ENCODE assay signal across 34 cellular contexts in the genomic region with DNA sequence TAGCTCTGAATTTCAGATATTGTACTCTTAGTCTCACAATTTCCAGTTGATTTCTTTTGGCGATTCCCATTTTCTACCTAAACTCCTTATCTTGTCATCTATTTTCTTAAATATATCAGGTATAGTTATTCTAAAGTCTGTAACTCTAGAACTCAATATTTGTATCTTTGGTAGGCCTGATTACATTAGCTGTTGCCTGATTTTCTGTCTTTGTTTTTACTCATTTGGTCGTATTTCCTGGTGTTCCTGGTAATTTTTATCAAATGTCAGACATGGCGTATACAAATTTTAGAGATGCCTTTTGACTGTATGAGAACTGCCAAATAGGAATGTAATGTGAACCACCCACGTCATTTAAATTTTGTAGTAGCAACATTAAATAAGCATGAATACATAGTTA.
DNase-seq lines count a peak whose midpoint lies in the region; ATAC-seq, FAIRE-seq and TF ChIP-seq lines count a peak whose summit lies in the region.
"Had no signal": no experiment of that assay in that cellular context is flagged by ENCODE, and none has a peak within 500 bp of the region (broad histone marks: within the 10 kb centered on the region; RNA-seq: fewer than 3 reads in every experiment).

No MANE protein-coding gene starts in this region.

- no peaks in the 10 kb centered on the region; a peak in 1 of 3 replicates for H3K36me3 ChIP-seq in HEK293 (ENCODE audit: control insufficient read depth in 2 of 2, insufficient read depth in 1 of 2, low read length in 2 of 2)
- no peaks in the 10 kb centered on the region for H3K36me3 ChIP-seq in K562 (ENCODE audit: control insufficient read depth, insufficient read depth, low read length)
- H3K36me3 ChIP-seq: BE2C; BLaER1; BLaER1 treated with 17β-estradiol and CSF1 and Interleukin-3, amounts not matched to agents 10 nM and 100 nM had no signal

- WGBS in A549 (ENCODE audit: missing lambda C conversion rate): 14% methylated on average over 4 of the region's 4 CpGs
- 0% methylated on average over 4 of the region's 4 CpGs for WGBS in K562 (ENCODE audit: insufficient coverage, low coverage, missing lambda C conversion rate)

- TF ChIP-seq POLR2A in A549 (IDR thresholded peaks at IDR 0.05; ENCODE audit: low read length): no peak
- TF ChIP-seq POLR2A in K562 (conservative IDR thresholded peaks at IDR 0.05): no peak

- in situ Hi-C loops in K562 (cut with MboI): no loop called here

- H3K9me3 Mint-ChIP-seq in mesothelial cell of epicardium: peaks cover 19% of the 10 kb centered on the region
- H3K9me3 Mint-ChIP-seq: CD4-positive, alpha-beta T cell had no signal

- CTCF ChIA-PET in A549 (lab: Yijun Ruan, JAX): interaction anchor here (0.6 to 2.9 kb wide), 4 partner anchors 9 to 877 kb away, joined by 3 to 10 read pairs (median 3); no protein-coding TSS in a partner anchor
- CTCF ChIA-PET in HEK293 (lab: Yijun Ruan, JAX): interaction anchor here (1.0 to 1.9 kb wide), 2 partner anchors 11 to 28 kb away, joined by 3 to 7 read pairs; no protein-coding TSS in a partner anchor
- CTCF ChIA-PET in K562 (lab: Yijun Ruan, JAX; ENCODE audit: low intra/inter-chr PET ratio): no interaction called here

- H4K20me1 ChIP-seq in K562 (replicated peaks; ENCODE audit: control insufficient read depth, insufficient read depth, low read length): no peaks in the 10 kb centered on the region
- H4K20me1 ChIP-seq: BLaER1; BLaER1 treated with 17β-estradiol and CSF1 and Interleukin-3, amounts not matched to agents 10 nM and 100 nM had no signal

- no peak overlapping the region for H3K27ac ChIP-seq in A549
- no peak overlapping the region for H3K27ac ChIP-seq in HEK293 (ENCODE audit: extremely low read depth, low read depth, low read length)
- H3K27ac ChIP-seq in K562 (ENCODE audit: extremely low read depth, low read depth, low read length): no peak overlapping the region
- H3K27ac ChIP-seq: 22Rv1; BLaER1; BLaER1 treated with 17β-estradiol and CSF1 and Interleukin-3, amounts not matched to agents 10 nM and 100 nM; C4-2B had no signal

- H3K27ac Mint-ChIP-seq in mesothelial cell of epicardium: no peak overlapping the region
- H3K27ac Mint-ChIP-seq: B cell; CD14-positive monocyte; CD4-positive, alpha-beta memory T cell; CD4-positive, alpha-beta T cell; CD4-positive, CD25-positive, alpha-beta regulatory T cell; CD8-positive, alpha-beta memory T cell; CD8-positive, alpha-beta T cell had no signal

- no peaks in the 10 kb centered on the region for H3K4me1 Mint-ChIP-seq in mesothelial cell of epicardium
- H3K4me1 Mint-ChIP-seq: B cell; CD14-positive monocyte; CD4-positive, alpha-beta memory T cell; CD4-positive, CD25-positive, alpha-beta regulatory T cell; CD8-positive, alpha-beta memory T cell had no signal

- no peak overlapping the region for H3K4me3 ChIP-seq in A549
- H3K4me3 ChIP-seq in HEK293 (ENCODE audit: low read depth, low read length): no peak overlapping the region
- H3K4me3 ChIP-seq in K562: no peak overlapping the region
- H3K4me3 ChIP-seq: BLaER1; BLaER1 treated with 17β-estradiol and CSF1 and Interleukin-3, amounts not matched to agents 10 nM and 100 nM had no signal

- H3K9ac ChIP-seq in K562 (ENCODE audit: insufficient read depth in 1 of 2, low read depth in 2 of 2, low read length in 2 of 2): no peak overlapping the region
- H3K9ac ChIP-seq: BLaER1; BLaER1 treated with 17β-estradiol and CSF1 and Interleukin-3, amounts not matched to agents 10 nM and 100 nM had no signal

- H3K4me1 ChIP-seq in A549 (no peaks in the 10 kb centered on the region), HEK293 (ENCODE audit: control insufficient read depth, insufficient read depth, low read length) (no peaks in the 10 kb centered on the region), K562 (replicated peaks in 1 of 2; ENCODE audit: control insufficient read depth in 2 of 2, insufficient read depth in 2 of 2, low read length in 2 of 2) (no peaks in the 10 kb centered on the region)
- H3K4me1 ChIP-seq: BE2C; BLaER1; BLaER1 treated with 17β-estradiol and CSF1 and Interleukin-3, amounts not matched to agents 10 nM and 100 nM; Caco-2 had no signal

- H3K9me3 ChIP-seq in A549 (peaks cover 20% of the 10 kb centered on the region), HEK293 (ENCODE audit: control insufficient read depth, insufficient read depth, low read depth, low read length) (peaks cover 4% of the 10 kb centered on the region), K562 (replicated peaks; ENCODE audit: control insufficient read depth, insufficient read depth, low read depth, low read length) (no peaks in the 10 kb centered on the region)
- H3K9me3 ChIP-seq: BE2C, Caco-2 had no signal

- no peak for TF ChIP-seq EP300 in A549 (IDR thresholded peaks at IDR 0.05)
- TF ChIP-seq EP300 in K562 (IDR thresholded peaks at IDR 0.05; ENCODE audit: low read length): no peak

- BruUV-seq in K562 (replicated peaks; lab: Mats Ljungman, UMichigan): no TSS peak

- intact Hi-C loops in K562 (cut with micrococcal nuclease): no loop called here

- H3K27me3 Mint-ChIP-seq in mesothelial cell of epicardium (ENCODE audit: low read depth): peaks cover 28% of the 10 kb centered on the region
- H3K27me3 Mint-ChIP-seq: B cell; CD4-positive, alpha-beta T cell; CD4-positive, CD25-positive, alpha-beta regulatory T cell had no signal

- H3K27me3 ChIP-seq in K562 (ENCODE audit: control insufficient read depth in 2 of 2, insufficient read depth in 2 of 2, low read length in 2 of 2): peaks cover 0 to 4% of the 10 kb centered on the region in 2 experiments; a peak in 1 of 5 replicates
- H3K27me3 ChIP-seq: BE2C; BLaER1; BLaER1 treated with 17β-estradiol and CSF1 and Interleukin-3, amounts not matched to agents 10 nM and 100 nM had no signal

- POLR2A ChIA-PET in A549 (lab: Yijun Ruan, JAX): no interaction called here
- POLR2A ChIA-PET in HEK293 (lab: Yijun Ruan, JAX): no interaction called here
- POLR2A ChIA-PET in K562 (lab: Yijun Ruan, JAX): no interaction called here

- no peaks in the 10 kb centered on the region for H3K79me2 ChIP-seq in K562 (ENCODE audit: control insufficient read depth, insufficient read depth, low read length)

- TF ChIP-seq CTCF in A549 (IDR thresholded peaks at IDR 0.05): no peak
- no peak for TF ChIP-seq CTCF in HEK293 (tag by site-specific recombination; IDR thresholded peaks at IDR 0.05)
- TF ChIP-seq CTCF in K562 (IDR thresholded peaks at IDR 0.05 in 2 of 3, conservative IDR thresholded peaks at IDR 0.05 in 1 of 3; ENCODE audit: insufficient read depth in 2 of 3, low read depth in 1 of 3, low read length in 3 of 3): no peak
- TF ChIP-seq CTCF in mesothelial cell of epicardium (IDR thresholded peaks at IDR 0.05; ENCODE audit: unreplicated experiment): no peak

- DNase-seq in A549 (ENCODE audit: low read depth in 1 of 2, low spot score in 1 of 2): no peak
- DNase-seq in K562 (ENCODE audit: extremely low read depth in 1 of 4, low spot score in 3 of 4): no peak
- DNase-seq in NOMO-1 treated with DMSO at 0.1 percent for 48 hours (lab: John Stamatoyannopoulos, UW; ENCODE audit: unreplicated experiment): no peak
- no peak for DNase-seq in mesothelial cell of epicardium (ENCODE audit: low spot score in 2 of 2, unreplicated experiment in 2 of 2)
- DNase-seq: 8988T; ACHN; AML-193; BE2C; C1 segment of cervical spinal cord; Caco-2; Calu3; CD4-positive, alpha-beta memory T cell; CD4-positive, alpha-beta T cell; CD4-positive, CD25-positive, alpha-beta regulatory T cell; CD8-positive, alpha-beta memory T cell; CD8-positive, alpha-beta T cell; COR-L47; DMS 273 treated with DMSO at 0.1 percent for 48 hours; DMS153; DMS53; DMS79; DMS79 treated with DMSO at 0.1 percent for 48 hours; DND-41; EL had no signal

- H2AFZ ChIP-seq in K562 (ENCODE audit: low read depth, low read length): no peak overlapping the region

- no peaks in the 10 kb centered on the region for H3K9me1 ChIP-seq in K562 (ENCODE audit: control insufficient read depth, insufficient read depth, low read length)

- no peak for TF ChIP-seq RAD21 in A549 (conservative IDR thresholded peaks at IDR 0.05 in 1 of 2, IDR thresholded peaks at IDR 0.05 in 1 of 2)
- TF ChIP-seq RAD21 in K562 (CRISPR knock-in tag; conservative IDR thresholded peaks at IDR 0.05 in 1 of 2, IDR thresholded peaks at IDR 0.05 in 1 of 2): no peak

- H3K36me3 Mint-ChIP-seq in mesothelial cell of epicardium: no peaks in the 10 kb centered on the region
- H3K36me3 Mint-ChIP-seq: CD14-positive monocyte; CD4-positive, alpha-beta memory T cell; CD4-positive, CD25-positive, alpha-beta regulatory T cell; CD8-positive, alpha-beta memory T cell; CD8-positive, alpha-beta T cell had no signal

- H3K4me2 ChIP-seq in A549: no peak overlapping the region
- no peak overlapping the region for H3K4me2 ChIP-seq in K562 (ENCODE audit: insufficient read depth, low read length)
- H3K4me2 ChIP-seq: BLaER1; BLaER1 treated with 17β-estradiol and CSF1 and Interleukin-3, amounts not matched to agents 10 nM and 100 nM had no signal

- FAIRE-seq in A549 (lab: Jason Lieb, UNC): peak; percentile 39
- FAIRE-seq in K562 (lab: Jason Lieb, UNC): peak; percentile 29
- FAIRE-seq: A204.1, D721Med had no signal

- ATAC-seq in A549 (no peak), K562 (no peak), HG02885 (IDR thresholded peaks at IDR 0.05; ENCODE audit: poor library complexity, unreplicated experiment) (no peak)
- ATAC-seq: CD8-positive, alpha-beta T cell had no signal

- H3K4me3 Mint-ChIP-seq in mesothelial cell of epicardium: no peak overlapping the region
- H3K4me3 Mint-ChIP-seq: B cell; CD14-positive monocyte; CD4-positive, alpha-beta memory T cell; CD4-positive, alpha-beta T cell; CD4-positive, CD25-positive, alpha-beta regulatory T cell; CD8-positive, alpha-beta memory T cell; CD8-positive, alpha-beta T cell had no signal

TF ChIP-seq in A549, 52 proteins besides CTCF, POLR2A, EP300 and RAD21 (continues in another document):
- TF ChIP-seq FOSL2 (IDR thresholded peaks at IDR 0.05) (no peak), FOSL2 (CRISPR knock-in tag; IDR thresholded peaks at IDR 0.05) (no peak), CBX8 (IDR thresholded peaks at IDR 0.05) (no peak)

TF ChIP-seq in HEK293, 187 proteins besides CTCF, POLR2A, EP300 and RAD21:
- TF ChIP-seq SETDB1 (IDR thresholded peaks at IDR 0.05; ENCODE audit: insufficient read length, low read length): peak; percentile 91
- TF ChIP-seq ZNF596 (tag by site-specific recombination; IDR thresholded peaks at IDR 0.05): no peak

TF ChIP-seq in K562, 482 proteins besides CTCF, POLR2A, EP300 and RAD21 (continues in another document):
- no peak for TF ChIP-seq EP400 (IDR thresholded peaks at IDR 0.05)
- no peak for TF ChIP-seq MNT (conservative IDR thresholded peaks at IDR 0.05)
